In the genomic region with DNA sequence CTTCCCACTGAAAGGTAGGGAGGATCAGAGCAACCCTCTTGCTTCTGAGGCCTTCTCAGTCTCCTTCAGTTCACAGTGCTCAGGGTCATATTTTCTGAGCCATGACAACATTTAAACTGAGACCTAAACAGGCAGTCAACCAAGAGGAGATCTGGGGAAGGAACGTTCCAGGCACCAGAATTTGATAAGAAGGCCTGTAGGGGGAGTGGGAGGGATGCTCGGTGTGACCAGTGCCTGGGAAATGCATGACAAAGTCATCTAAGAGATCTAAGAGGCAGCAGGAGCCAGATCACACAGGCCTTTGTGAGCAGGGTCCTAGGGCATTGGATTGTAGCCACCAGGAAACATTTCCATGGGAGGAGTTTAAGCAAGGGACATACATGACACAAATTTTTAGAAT, we compare ENCODE assay signal across 12 cellular contexts.
DNase-seq lines count a peak whose midpoint lies in the region; TF ChIP-seq lines count a peak whose summit lies in the region.
"Had no signal": no experiment of that assay in that cellular context is flagged by ENCODE, and none has a peak within 500 bp of the region (broad histone marks: within the 10 kb centered on the region; RNA-seq: fewer than 3 reads in every experiment).

No MANE protein-coding gene starts in this region.

- H3K4me2 ChIP-seq in MM.1S (ENCODE audit: low read depth, low read length) = no peak overlapping the region
- H3K4me2 ChIP-seq: BLaER1 had no signal

- H3K27ac ChIP-seq in MM.1S (ENCODE audit: low read length) = no peak overlapping the region
- H3K27ac ChIP-seq: BLaER1, parathyroid adenoma had no signal

- H3K36me3 ChIP-seq in MM.1S (replicated peaks; ENCODE audit: insufficient read depth, low read length) = no peaks in the 10 kb centered on the region
- H3K36me3 ChIP-seq: BLaER1 had no signal

- H4K20me1 ChIP-seq in MM.1S (ENCODE audit: insufficient read depth, low read length) = no peaks in the 10 kb centered on the region
- H4K20me1 ChIP-seq: BLaER1 had no signal

- no peak overlapping the region for H2AFZ ChIP-seq in MM.1S (ENCODE audit: low read length)
- H2AFZ ChIP-seq: parathyroid adenoma had no signal

- H3K9me3 ChIP-seq in MM.1S (replicated peaks; ENCODE audit: insufficient read depth, low read length) = no peaks in the 10 kb centered on the region
- H3K9me3 ChIP-seq: BLaER1 had no signal

- H3K79me2 ChIP-seq in MM.1S (ENCODE audit: low read length) = no peaks in the 10 kb centered on the region
- H3K79me2 ChIP-seq: parathyroid adenoma had no signal

- no peaks in the 10 kb centered on the region for H3K27me3 ChIP-seq in MM.1S (replicated peaks; ENCODE audit: insufficient read depth, low read length)
- H3K27me3 ChIP-seq: BLaER1 had no signal

- H3F3A ChIP-seq in MM.1S (ENCODE audit: insufficient read depth, low read length) = no peaks in the 10 kb centered on the region

- no peak overlapping the region for H3K9ac ChIP-seq in MM.1S (ENCODE audit: low read length)
- H3K9ac ChIP-seq: BLaER1, parathyroid adenoma had no signal

- no peaks in the 10 kb centered on the region for H3K4me1 ChIP-seq in MM.1S (ENCODE audit: low read length)
- H3K4me1 ChIP-seq: parathyroid adenoma had no signal

- DNase-seq in NCI-H748 (lab: John Stamatoyannopoulos, UW; ENCODE audit: unreplicated experiment) (peak; percentile 64), NCI-H748 treated with DMSO at 0.1 percent for 48 hours (lab: John Stamatoyannopoulos, UW) (no peak), MM.1S (no peak), dermis blood vessel endothelial cell (peak; percentile 59), pons (ENCODE audit: low spot score) (peak; percentile 64), NCI-H446 treated with DMSO at 0.1 percent for 48 hours (lab: John Stamatoyannopoulos, UW) (no peak), mucosa of gallbladder (ENCODE audit: low spot score) (no peak), NCI-H2196 (lab: John Stamatoyannopoulos, UW; ENCODE audit: unreplicated experiment) (no peak)
- DNase-seq: activated CD8-positive, alpha-beta memory T cell treated with anti-CD3 and anti-CD28 coated beads, Interleukin-2, amount 10 ng/mL, durations not matched to agents 7 days and 5 days; NCI-H187 had no signal

- H3K9me2 ChIP-seq in MM.1S (replicated peaks; ENCODE audit: insufficient read depth, low read length) = no peaks in the 10 kb centered on the region

- no peak overlapping the region for H3K4me3 ChIP-seq in MM.1S (ENCODE audit: low read length)
- H3K4me3 ChIP-seq: BLaER1 had no signal

- 0 out of 2 replicates have a peak, but pooled peaks have one; percentile 3 for TF ChIP-seq CTCF in MM.1S (IDR thresholded peaks at IDR 0.05; ENCODE audit: low read length)

Comparison
In these comparisons a context has a peak if more than half of its experiments do, and no peak if none do; other contexts are left out.
1. DNase-seq: peak in NCI-H748 (single experiment), dermis blood vessel endothelial cell (single experiment) and pons (single experiment); none in NCI-H748 treated with DMSO at 0.1 percent for 48 hours (single experiment), MM.1S (single experiment), NCI-H446 treated with DMSO at 0.1 percent for 48 hours (single experiment), mucosa of gallbladder (single experiment) and NCI-H2196 (single experiment).